ENCODE assay signal across 2 cellular contexts in the genomic region with DNA sequence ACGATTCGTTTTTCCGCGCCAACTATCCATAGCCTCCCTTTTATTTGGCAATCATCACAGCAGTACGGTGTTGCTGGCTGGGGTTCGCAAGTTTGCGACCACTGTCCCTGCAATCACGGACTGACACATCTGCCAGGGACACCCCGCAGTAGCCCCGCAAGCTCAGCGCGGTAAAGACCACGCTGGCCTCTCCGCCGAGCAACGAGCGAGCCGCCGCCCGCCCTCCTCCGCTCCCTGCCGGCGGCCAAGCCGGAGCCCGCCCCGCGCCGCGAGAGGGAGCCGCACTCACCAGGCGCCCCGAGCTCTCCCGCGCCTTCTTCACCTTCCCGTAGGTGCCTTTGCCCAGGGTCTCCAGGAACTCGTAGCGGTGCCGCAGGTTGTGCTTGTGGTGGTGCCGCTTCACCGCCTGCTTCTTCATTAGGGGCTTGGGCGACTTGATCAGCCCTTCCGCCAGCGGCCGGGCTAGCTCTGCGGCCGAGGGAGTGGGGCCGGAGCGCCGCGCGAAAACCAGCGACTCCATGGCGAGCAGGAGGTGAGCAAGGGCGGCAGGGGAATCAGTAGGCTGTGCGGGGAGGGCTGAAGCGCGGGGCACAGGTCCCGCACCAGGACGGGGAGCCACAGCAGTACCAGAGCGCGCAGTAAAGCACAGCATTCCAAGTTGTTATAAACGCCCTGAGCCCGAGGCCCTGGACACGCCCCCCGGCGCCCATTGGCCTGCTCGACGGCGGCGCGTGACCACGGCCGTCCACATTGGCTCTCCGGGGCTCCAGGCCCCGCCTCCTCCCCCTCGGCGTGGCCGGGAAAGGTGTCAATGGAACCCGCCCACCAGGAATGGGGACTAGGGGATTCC.
A peak's percentile ranks its signal among the peaks of the same experiment; 100 is the strongest.
TF ChIP-seq lines count a peak whose summit lies in the region.

TSS of gene NUAK2 (minus strand) at position 637 of the 850 bp plus-strand sequence. CDS start at position 520, 117 bp downstream.

TF ChIP-seq in A549, 52 proteins besides CTCF, POLR2A, EP300 and RAD21 (continued from another document):
- TF ChIP-seq, protein P1, sequence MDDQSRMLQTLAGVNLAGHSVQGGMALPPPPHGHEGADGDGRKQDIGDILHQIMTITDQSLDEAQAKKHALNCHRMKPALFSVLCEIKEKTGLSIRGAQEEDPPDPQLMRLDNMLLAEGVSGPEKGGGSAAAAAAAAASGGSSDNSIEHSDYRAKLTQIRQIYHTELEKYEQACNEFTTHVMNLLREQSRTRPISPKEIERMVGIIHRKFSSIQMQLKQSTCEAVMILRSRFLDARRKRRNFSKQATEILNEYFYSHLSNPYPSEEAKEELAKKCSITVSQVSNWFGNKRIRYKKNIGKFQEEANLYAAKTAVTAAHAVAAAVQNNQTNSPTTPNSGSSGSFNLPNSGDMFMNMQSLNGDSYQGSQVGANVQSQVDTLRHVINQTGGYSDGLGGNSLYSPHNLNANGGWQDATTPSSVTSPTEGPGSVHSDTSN (IDR thresholded peaks at IDR 0.05): 0 out of 2 replicates have a peak, but pooled peaks have one; percentile 46
- TF ChIP-seq FOSL2 (IDR thresholded peaks at IDR 0.05) (no peak), FOSL2 (CRISPR knock-in tag; IDR thresholded peaks at IDR 0.05) (no peak), RFX5 (IDR thresholded peaks at IDR 0.05) (peak; percentile 26; the same call in 1 of the 2 replicates), JUN (IDR thresholded peaks at IDR 0.05) (peak; percentile 93 to 99), CHD2 (IDR thresholded peaks at IDR 0.05; ENCODE audit: low read length, partially characterized antibody) (no peak), ZFP36 (IDR thresholded peaks at IDR 0.05; ENCODE audit: borderline replicate concordance, partially characterized antibody) (peak; percentile 78), SREBF2 (IDR thresholded peaks at IDR 0.05) (no peak), CBX8 (IDR thresholded peaks at IDR 0.05) (no peak), BCL3 (IDR thresholded peaks at IDR 0.05) (peak; percentile 97; the same call in 2 of the 3 replicates), GATA3 (IDR thresholded peaks at IDR 0.05; ENCODE audit: borderline replicate concordance) (peak; percentile 45), HOXB13 (CRISPR knock-in tag; IDR thresholded peaks at IDR 0.05; ENCODE audit: low read depth) (no peak), ZC3H11A (IDR thresholded peaks at IDR 0.05) (no peak), EHMT2 (IDR thresholded peaks at IDR 0.05; ENCODE audit: low read depth) (no peak), PHF8 (IDR thresholded peaks at IDR 0.05; ENCODE audit: borderline replicate concordance, low read depth) (peak; percentile 57; the same call in 1 of the 2 replicates), MAFK (IDR thresholded peaks at IDR 0.05; ENCODE audit: partially characterized antibody) (no peak), NFE2L2 (conservative IDR thresholded peaks at IDR 0.05; ENCODE audit: low read length) (no peak), HOXA7 (CRISPR knock-in tag; IDR thresholded peaks at IDR 0.05) (no peak), HDAC2 (IDR thresholded peaks at IDR 0.05) (no peak; the same call in 1 of the 2 replicates), JUNB (IDR thresholded peaks at IDR 0.05) (no peak), EHF (CRISPR knock-in tag; IDR thresholded peaks at IDR 0.05) (no peak), ZNF302 (CRISPR knock-in tag; IDR thresholded peaks at IDR 0.05) (no peak)
- TF ChIP-seq, protein P2, sequence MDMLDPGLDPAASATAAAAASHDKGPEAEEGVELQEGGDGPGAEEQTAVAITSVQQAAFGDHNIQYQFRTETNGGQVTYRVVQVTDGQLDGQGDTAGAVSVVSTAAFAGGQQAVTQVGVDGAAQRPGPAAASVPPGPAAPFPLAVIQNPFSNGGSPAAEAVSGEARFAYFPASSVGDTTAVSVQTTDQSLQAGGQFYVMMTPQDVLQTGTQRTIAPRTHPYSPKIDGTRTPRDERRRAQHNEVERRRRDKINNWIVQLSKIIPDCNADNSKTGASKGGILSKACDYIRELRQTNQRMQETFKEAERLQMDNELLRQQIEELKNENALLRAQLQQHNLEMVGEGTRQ (IDR thresholded peaks at IDR 0.05): peak; percentile 92
TF ChIP-seq in A549: peak in this region for 11.

TF ChIP-seq in WTC11, 78 proteins besides CTCF, POLR2A, EP300 and RAD21 (continued from another document and continues in another):
- TF ChIP-seq ZBTB21 (CRISPR knock-in tag; IDR thresholded peaks at IDR 0.05; ENCODE audit: borderline replicate concordance) (peak; percentile 78; the same call in 1 of the 2 replicates), NR2C2 (CRISPR knock-in tag; IDR thresholded peaks at IDR 0.05) (0 out of 2 replicates have a peak, but pooled peaks have one; percentile 20), ELF4 (CRISPR knock-in tag; IDR thresholded peaks at IDR 0.05; ENCODE audit: low read depth) (no peak), ZNF317 (CRISPR knock-in tag; IDR thresholded peaks at IDR 0.05; ENCODE audit: borderline replicate concordance, low read depth) (no peak), ZNF281 (CRISPR knock-in tag; IDR thresholded peaks at IDR 0.05) (peak; percentile 83; the same call in 1 of the 2 replicates), TEAD1 (CRISPR knock-in tag; IDR thresholded peaks at IDR 0.05) (peak; percentile 75; the same call in 1 of the 2 replicates), NFE2L1 (CRISPR knock-in tag; IDR thresholded peaks at IDR 0.05) (peak; percentile 77; the same call in 1 of the 2 replicates), SMAD4 (CRISPR knock-in tag; IDR thresholded peaks at IDR 0.05) (0 out of 2 replicates have a peak, but pooled peaks have one; percentile 17), ZNF416 (CRISPR knock-in tag; IDR thresholded peaks at IDR 0.05) (peak; percentile 49; the same call in 1 of the 2 replicates), FOXK1 (CRISPR knock-in tag; IDR thresholded peaks at IDR 0.05) (peak; percentile 61; the same call in 1 of the 2 replicates), ZSCAN18 (CRISPR knock-in tag; IDR thresholded peaks at IDR 0.05) (no peak), ZNF232 (CRISPR knock-in tag; IDR thresholded peaks at IDR 0.05) (0 out of 2 replicates have a peak, but pooled peaks have one; percentile 27), HMGXB4 (CRISPR knock-in tag; IDR thresholded peaks at IDR 0.05) (peak; percentile 95), JUN (CRISPR knock-in tag; IDR thresholded peaks at IDR 0.05) (0 out of 2 replicates have a peak, but pooled peaks have one; percentile 13), FOXP1 (CRISPR knock-in tag; IDR thresholded peaks at IDR 0.05; ENCODE audit: borderline replicate concordance) (peak; percentile 62), SOX15 (CRISPR knock-in tag; IDR thresholded peaks at IDR 0.05) (no peak), NR1H2 (CRISPR knock-in tag; IDR thresholded peaks at IDR 0.05) (peak; percentile 59; the same call in 1 of the 2 replicates), CDX4 (CRISPR knock-in tag; IDR thresholded peaks at IDR 0.05; ENCODE audit: borderline replicate concordance) (no peak)
- TF ChIP-seq, protein P3, sequence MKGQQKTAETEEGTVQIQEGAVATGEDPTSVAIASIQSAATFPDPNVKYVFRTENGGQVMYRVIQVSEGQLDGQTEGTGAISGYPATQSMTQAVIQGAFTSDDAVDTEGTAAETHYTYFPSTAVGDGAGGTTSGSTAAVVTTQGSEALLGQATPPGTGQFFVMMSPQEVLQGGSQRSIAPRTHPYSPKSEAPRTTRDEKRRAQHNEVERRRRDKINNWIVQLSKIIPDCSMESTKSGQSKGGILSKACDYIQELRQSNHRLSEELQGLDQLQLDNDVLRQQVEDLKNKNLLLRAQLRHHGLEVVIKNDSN (CRISPR knock-in tag; IDR thresholded peaks at IDR 0.05): peak; percentile 94
- TF ChIP-seq, protein P4, sequence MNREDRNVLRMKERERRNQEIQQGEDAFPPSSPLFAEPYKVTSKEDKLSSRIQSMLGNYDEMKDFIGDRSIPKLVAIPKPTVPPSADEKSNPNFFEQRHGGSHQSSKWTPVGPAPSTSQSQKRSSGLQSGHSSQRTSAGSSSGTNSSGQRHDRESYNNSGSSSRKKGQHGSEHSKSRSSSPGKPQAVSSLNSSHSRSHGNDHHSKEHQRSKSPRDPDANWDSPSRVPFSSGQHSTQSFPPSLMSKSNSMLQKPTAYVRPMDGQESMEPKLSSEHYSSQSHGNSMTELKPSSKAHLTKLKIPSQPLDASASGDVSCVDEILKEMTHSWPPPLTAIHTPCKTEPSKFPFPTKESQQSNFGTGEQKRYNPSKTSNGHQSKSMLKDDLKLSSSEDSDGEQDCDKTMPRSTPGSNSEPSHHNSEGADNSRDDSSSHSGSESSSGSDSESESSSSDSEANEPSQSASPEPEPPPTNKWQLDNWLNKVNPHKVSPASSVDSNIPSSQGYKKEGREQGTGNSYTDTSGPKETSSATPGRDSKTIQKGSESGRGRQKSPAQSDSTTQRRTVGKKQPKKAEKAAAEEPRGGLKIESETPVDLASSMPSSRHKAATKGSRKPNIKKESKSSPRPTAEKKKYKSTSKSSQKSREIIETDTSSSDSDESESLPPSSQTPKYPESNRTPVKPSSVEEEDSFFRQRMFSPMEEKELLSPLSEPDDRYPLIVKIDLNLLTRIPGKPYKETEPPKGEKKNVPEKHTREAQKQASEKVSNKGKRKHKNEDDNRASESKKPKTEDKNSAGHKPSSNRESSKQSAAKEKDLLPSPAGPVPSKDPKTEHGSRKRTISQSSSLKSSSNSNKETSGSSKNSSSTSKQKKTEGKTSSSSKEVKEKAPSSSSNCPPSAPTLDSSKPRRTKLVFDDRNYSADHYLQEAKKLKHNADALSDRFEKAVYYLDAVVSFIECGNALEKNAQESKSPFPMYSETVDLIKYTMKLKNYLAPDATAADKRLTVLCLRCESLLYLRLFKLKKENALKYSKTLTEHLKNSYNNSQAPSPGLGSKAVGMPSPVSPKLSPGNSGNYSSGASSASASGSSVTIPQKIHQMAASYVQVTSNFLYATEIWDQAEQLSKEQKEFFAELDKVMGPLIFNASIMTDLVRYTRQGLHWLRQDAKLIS (CRISPR knock-in tag; IDR thresholded peaks at IDR 0.05; ENCODE audit: borderline replicate concordance): 0 out of 2 replicates have a peak, but pooled peaks have one; percentile 49
- TF ChIP-seq, protein P2 (CRISPR knock-in tag; IDR thresholded peaks at IDR 0.05): peak; percentile 93
- TF ChIP-seq, protein P5, sequence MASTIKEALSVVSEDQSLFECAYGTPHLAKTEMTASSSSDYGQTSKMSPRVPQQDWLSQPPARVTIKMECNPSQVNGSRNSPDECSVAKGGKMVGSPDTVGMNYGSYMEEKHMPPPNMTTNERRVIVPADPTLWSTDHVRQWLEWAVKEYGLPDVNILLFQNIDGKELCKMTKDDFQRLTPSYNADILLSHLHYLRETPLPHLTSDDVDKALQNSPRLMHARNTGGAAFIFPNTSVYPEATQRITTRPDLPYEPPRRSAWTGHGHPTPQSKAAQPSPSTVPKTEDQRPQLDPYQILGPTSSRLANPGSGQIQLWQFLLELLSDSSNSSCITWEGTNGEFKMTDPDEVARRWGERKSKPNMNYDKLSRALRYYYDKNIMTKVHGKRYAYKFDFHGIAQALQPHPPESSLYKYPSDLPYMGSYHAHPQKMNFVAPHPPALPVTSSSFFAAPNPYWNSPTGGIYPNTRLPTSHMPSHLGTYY (CRISPR knock-in tag; IDR thresholded peaks at IDR 0.05): no peak
- TF ChIP-seq, protein P6, sequence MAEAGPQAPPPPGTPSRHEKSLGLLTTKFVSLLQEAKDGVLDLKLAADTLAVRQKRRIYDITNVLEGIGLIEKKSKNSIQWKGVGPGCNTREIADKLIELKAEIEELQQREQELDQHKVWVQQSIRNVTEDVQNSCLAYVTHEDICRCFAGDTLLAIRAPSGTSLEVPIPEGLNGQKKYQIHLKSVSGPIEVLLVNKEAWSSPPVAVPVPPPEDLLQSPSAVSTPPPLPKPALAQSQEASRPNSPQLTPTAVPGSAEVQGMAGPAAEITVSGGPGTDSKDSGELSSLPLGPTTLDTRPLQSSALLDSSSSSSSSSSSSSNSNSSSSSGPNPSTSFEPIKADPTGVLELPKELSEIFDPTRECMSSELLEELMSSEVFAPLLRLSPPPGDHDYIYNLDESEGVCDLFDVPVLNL (CRISPR knock-in tag; IDR thresholded peaks at IDR 0.05; ENCODE audit: borderline replicate concordance, low read depth): no peak
